ENCODE assay signal across 19 cellular contexts in the genomic region with DNA sequence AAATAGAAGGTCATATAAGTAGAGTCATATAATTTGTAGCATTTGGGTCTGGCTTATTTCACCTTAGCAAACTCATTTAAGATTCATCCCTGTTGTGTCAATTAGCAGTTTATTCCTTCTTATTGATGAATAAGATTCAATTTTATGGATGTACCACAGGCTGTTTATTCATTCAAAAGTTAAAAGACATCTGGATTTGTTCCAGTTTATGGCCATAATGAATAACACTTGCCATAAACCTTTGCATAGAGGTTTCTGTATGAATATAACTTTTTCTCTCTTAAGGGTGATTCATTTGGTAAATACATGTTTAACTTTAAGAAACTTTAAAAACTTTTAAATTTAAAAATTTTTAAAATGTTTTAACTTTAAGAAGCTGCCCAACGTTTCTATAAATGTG.
A peak's percentile ranks its signal among the peaks of the same experiment; 100 is the strongest.
DNase-seq lines count a peak whose midpoint lies in the region; ATAC-seq, FAIRE-seq and TF ChIP-seq lines count a peak whose summit lies in the region.
"Had no signal": no experiment of that assay in that cellular context is flagged by ENCODE, and none has a peak within 500 bp of the region (broad histone marks: within the 10 kb centered on the region; RNA-seq: fewer than 3 reads in every experiment).

No MANE protein-coding gene starts in this region.

- RAD21 ChIA-PET in GM12878 (lab: Charles Lee; ENCODE audit: unreplicated experiment), result interaction anchor here (0.6 kb wide), 1 partner anchor 539 kb away, joined by 3 read pairs; no protein-coding TSS in a partner anchor

- H3K36me3 ChIP-seq in SK-N-SH (replicated peaks in 1 of 2; ENCODE audit: control insufficient read depth in 1 of 2, insufficient read depth in 2 of 2, low read length in 1 of 2) (no peaks in the 10 kb centered on the region), GM12878 (ENCODE audit: control insufficient read depth in 2 of 2, insufficient read depth in 2 of 2, low read length in 1 of 2) (no peaks in the 10 kb centered on the region), mucosa of descending colon (ENCODE audit: low read depth) (no peaks in the 10 kb centered on the region)
- H3K36me3 ChIP-seq: BLaER1, HAP-1 had no signal

- BruUV-seq in GM12878 (replicated peaks; lab: Mats Ljungman, UMichigan), result no TSS peak

- no peak overlapping the region for H3K4me3 Mint-ChIP-seq in stimulated activated naive B cell treated with anti-CD40 and anti-IgM and Interleukin-4, amounts not matched to agents 10 μg/mL and 1 μg/mL and 100 μg/mL, for 72 hours
- H3K4me3 Mint-ChIP-seq in activated T-helper 2 cell treated with anti-CD3 and anti-CD28 coated beads, Interferon-gamma antibody, Interleukin-2, Interleukin-4, amounts not matched to agents 10 μg/mL and 5 μg/mL and 100 μg/mL, durations not matched to agents 14 hours and 24 hours and 36 hours (ENCODE audit: low read depth), result no peak overlapping the region
- H3K4me3 Mint-ChIP-seq: CD8-positive, alpha-beta memory T cell; GM23338; IgD-negative memory B cell had no signal

- FAIRE-seq in GM12878 (lab: Jason Lieb, UNC), result no peak
- FAIRE-seq: GM12891 had no signal

- H3K4me2 ChIP-seq in SK-N-SH (no peak overlapping the region), GM12878 (ENCODE audit: control insufficient read depth, insufficient read depth) (no peak overlapping the region)
- H3K4me2 ChIP-seq: BLaER1, GM23338, KMS-11 had no signal

- no peaks in the 10 kb centered on the region for H3K9me2 ChIP-seq in SK-N-SH

- peaks cover 0 to 3% of the 10 kb centered on the region in 2 donors for H3K36me3 Mint-ChIP-seq in stimulated activated naive B cell treated with anti-CD40 and anti-IgM and Interleukin-4, amounts not matched to agents 10 μg/mL and 1 μg/mL and 100 μg/mL, for 72 hours
- no peaks in the 10 kb centered on the region for H3K36me3 Mint-ChIP-seq in activated T-helper 2 cell treated with anti-CD3 and anti-CD28 coated beads, Interferon-gamma antibody, Interleukin-2, Interleukin-4, amounts not matched to agents 10 μg/mL and 5 μg/mL and 100 μg/mL, durations not matched to agents 14 hours and 24 hours and 36 hours (ENCODE audit: low read depth)
- H3K36me3 Mint-ChIP-seq: CD8-positive, alpha-beta memory T cell; IgD-negative memory B cell had no signal

- H2AFZ ChIP-seq in SK-N-SH (ENCODE audit: low read depth) (no peak overlapping the region), GM12878 (ENCODE audit: control insufficient read depth, low read depth, low read length) (no peak overlapping the region)
- H2AFZ ChIP-seq: GM23338 had no signal

- TF ChIP-seq CTCF in SK-N-SH (IDR thresholded peaks at IDR 0.05), result no peak
- TF ChIP-seq CTCF in GM12878 (IDR thresholded peaks at IDR 0.05 in 2 of 3, conservative IDR thresholded peaks at IDR 0.05 in 1 of 3; ENCODE audit: control insufficient read depth in 2 of 3, extremely low read depth in 1 of 3, insufficient read depth in 1 of 3, low read depth in 3 of 3, low read length in 3 of 3), result no peak
- TF ChIP-seq CTCF in mucosa of descending colon (IDR thresholded peaks at IDR 0.05), result no peak

- POLR2A ChIA-PET in SK-N-SH (lab: Yijun Ruan, JAX) (no interaction called here), GM12878 (lab: Charles Lee) (no interaction called here)

- H3K4me1 ChIP-seq in SK-N-SH (ENCODE audit: control insufficient read depth in 1 of 2, insufficient read depth in 2 of 2, low read depth in 1 of 2, low read length in 1 of 2) (no peaks in the 10 kb centered on the region), GM12878 (ENCODE audit: control insufficient read depth, insufficient read depth, low read length) (no peaks in the 10 kb centered on the region), mucosa of descending colon (ENCODE audit: low read depth) (no peaks in the 10 kb centered on the region)
- H3K4me1 ChIP-seq: BLaER1, HAP-1 had no signal

- no peaks in the 10 kb centered on the region for H3F3A ChIP-seq in SK-N-SH (replicated peaks; ENCODE audit: insufficient read depth)

- peaks cover 0 to 8% of the 10 kb centered on the region in 2 donors for H3K27me3 Mint-ChIP-seq in stimulated activated naive B cell treated with anti-CD40 and anti-IgM and Interleukin-4, amounts not matched to agents 10 μg/mL and 1 μg/mL and 100 μg/mL, for 72 hours
- peaks cover 9% of the 10 kb centered on the region for H3K27me3 Mint-ChIP-seq in activated T-helper 2 cell treated with anti-CD3 and anti-CD28 coated beads, Interferon-gamma antibody, Interleukin-2, Interleukin-4, amounts not matched to agents 10 μg/mL and 5 μg/mL and 100 μg/mL, durations not matched to agents 14 hours and 24 hours and 36 hours (ENCODE audit: low read depth)

- WGBS in SK-N-SH (ENCODE audit: low lambda C conversion rate), result 63% methylated on average over 1 of the region's 1 CpG
- WGBS in GM12878 (ENCODE audit: insufficient coverage, insufficient replicate concordance, low lambda C conversion rate, missing lambda C conversion rate), result 3% methylated on average over 1 of the region's 1 CpG

- TF ChIP-seq POLR2A in GM12878 (IDR thresholded peaks at IDR 0.05; ENCODE audit: low read depth, low read length), result no peak

- SMC1A ChIA-PET in GM12878 (lab: Charles Lee; ENCODE audit: uncharacterized antibody, unreplicated experiment), result no interaction called here

- H3K27ac ChIP-seq in SK-N-SH (ENCODE audit: low read depth in 2 of 2, low read length in 1 of 2) (no peak overlapping the region), GM12878 (ENCODE audit: control insufficient read depth, insufficient read depth) (no peak overlapping the region)
- H3K27ac ChIP-seq: BLaER1, KMS-11 had no signal

- H3K27me3 ChIP-seq in SK-N-SH (ENCODE audit: insufficient read depth) (no peaks in the 10 kb centered on the region), GM12878 (replicated peaks in 1 of 2; ENCODE audit: control insufficient read depth in 2 of 2, insufficient read depth in 2 of 2, low read length in 1 of 2) (no peaks in the 10 kb centered on the region)
- H3K27me3 ChIP-seq: BLaER1 had no signal

- TF ChIP-seq EP300 in SK-N-SH (IDR thresholded peaks at IDR 0.05; ENCODE audit: borderline replicate concordance in 1 of 2, low read depth in 1 of 2, low read length in 1 of 2) (no peak), GM12878 (IDR thresholded peaks at IDR 0.05; ENCODE audit: borderline replicate concordance in 1 of 2, control insufficient read depth in 1 of 2, low read depth in 2 of 2, low read length in 2 of 2) (no peak)

- CTCF ChIA-PET in SK-N-SH (lab: Yijun Ruan, JAX) (interaction anchor here (0.9 to 2.6 kb wide), 3 partner anchors 20 to 66 kb away, joined by 3 to 17 read pairs (median 7); partner anchors contain the start of gene CPED1), GM12878 (lab: Yijun Ruan, JAX) (interaction anchor here (1.2 kb wide), 1 partner anchor 68 kb away, joined by 3 read pairs; no protein-coding TSS in a partner anchor)

- H3K9me3 Mint-ChIP-seq in stimulated activated naive B cell treated with anti-CD40 and anti-IgM and Interleukin-4, amounts not matched to agents 10 μg/mL and 1 μg/mL and 100 μg/mL, for 72 hours, result peaks cover 3 to 4% of the 10 kb centered on the region in 2 donors
- H3K9me3 Mint-ChIP-seq in activated T-helper 2 cell treated with anti-CD3 and anti-CD28 coated beads, Interferon-gamma antibody, Interleukin-2, Interleukin-4, amounts not matched to agents 10 μg/mL and 5 μg/mL and 100 μg/mL, durations not matched to agents 14 hours and 24 hours and 36 hours, result no peaks in the 10 kb centered on the region
- H3K9me3 Mint-ChIP-seq: CD8-positive, alpha-beta memory T cell; GM23338; IgD-negative memory B cell had no signal

- H3K9me3 ChIP-seq in SK-N-SH, result no peaks in the 10 kb centered on the region
- no peaks in the 10 kb centered on the region for H3K9me3 ChIP-seq in GM12878 (replicated peaks; ENCODE audit: control insufficient read depth, insufficient read depth, low read length)
- H3K9me3 ChIP-seq in mucosa of descending colon, result no peaks in the 10 kb centered on the region
- H3K9me3 ChIP-seq: BLaER1, Caco-2, HAP-1 had no signal

- H3K4me1 Mint-ChIP-seq in stimulated activated naive B cell treated with anti-CD40 and anti-IgM and Interleukin-4, amounts not matched to agents 10 μg/mL and 1 μg/mL and 100 μg/mL, for 72 hours, result peaks cover 3 to 6% of the 10 kb centered on the region in 2 donors
- no peaks in the 10 kb centered on the region for H3K4me1 Mint-ChIP-seq in activated T-helper 2 cell treated with anti-CD3 and anti-CD28 coated beads, Interferon-gamma antibody, Interleukin-2, Interleukin-4, amounts not matched to agents 10 μg/mL and 5 μg/mL and 100 μg/mL, durations not matched to agents 14 hours and 24 hours and 36 hours (ENCODE audit: low read depth)
- H3K4me1 Mint-ChIP-seq: CD8-positive, alpha-beta memory T cell; IgD-negative memory B cell had no signal

- intact Hi-C loops in GM12878 (cut with micrococcal nuclease; ENCODE audit: unreplicated experiment) (no loop called here), mucosa of descending colon (cut with DNase I, micrococcal nuclease) (no loop called here)
- intact Hi-C loops in activated T-helper 2 cell treated with anti-CD3 and anti-CD28 coated beads, Interferon-gamma antibody, Interleukin-2, Interleukin-4, amounts not matched to agents 10 μg/mL and 5 μg/mL and 100 μg/mL, durations not matched to agents 14 hours and 24 hours and 36 hours (cut with micrococcal nuclease), result no loop called here

- ATAC-seq in SK-N-SH treated with all-trans-retinoic acid at 6 μM for 48 hours, result no peak
- ATAC-seq in HG02885 (IDR thresholded peaks at IDR 0.05; ENCODE audit: poor library complexity, unreplicated experiment), result peak; percentile 54
- ATAC-seq in GM12878, result peak; percentile 45; the same call in 1 of the 3 replicates
- peak; percentile 57 to 75 for ATAC-seq in stimulated activated naive B cell treated with anti-CD40 and anti-IgM and Interleukin-4, amounts not matched to agents 10 μg/mL and 1 μg/mL and 100 μg/mL, for 72 hours (replicated peaks)
- no peak for ATAC-seq in mucosa of descending colon
- ATAC-seq: GM23338 had no signal

- no peak for TF ChIP-seq RAD21 in SK-N-SH (IDR thresholded peaks at IDR 0.05; ENCODE audit: low read length)
- TF ChIP-seq RAD21 in GM12878 (IDR thresholded peaks at IDR 0.05; ENCODE audit: insufficient read depth, low read depth, low read length), result no peak

- H4K20me1 ChIP-seq in SK-N-SH (ENCODE audit: insufficient read depth), result no peaks in the 10 kb centered on the region
- no peaks in the 10 kb centered on the region for H4K20me1 ChIP-seq in GM12878 (ENCODE audit: control insufficient read depth, insufficient read depth)
- H4K20me1 ChIP-seq: BLaER1 had no signal

- no peak overlapping the region for H3K27ac Mint-ChIP-seq in stimulated activated naive B cell treated with anti-CD40 and anti-IgM and Interleukin-4, amounts not matched to agents 10 μg/mL and 1 μg/mL and 100 μg/mL, for 72 hours
- H3K27ac Mint-ChIP-seq in activated T-helper 2 cell treated with anti-CD3 and anti-CD28 coated beads, Interferon-gamma antibody, Interleukin-2, Interleukin-4, amounts not matched to agents 10 μg/mL and 5 μg/mL and 100 μg/mL, durations not matched to agents 14 hours and 24 hours and 36 hours, result no peak overlapping the region
- H3K27ac Mint-ChIP-seq: CD8-positive, alpha-beta memory T cell; GM23338; IgD-negative memory B cell had no signal

- in situ Hi-C loops in GM12878 (cut with MboI), result no loop called here

- H3K4me3 ChIP-seq in SK-N-SH (ENCODE audit: low read depth in 2 of 2, low read length in 1 of 2), result no peak overlapping the region
- H3K4me3 ChIP-seq in GM12878, result no peak overlapping the region
- H3K4me3 ChIP-seq in mucosa of descending colon, result no peak overlapping the region
- H3K4me3 ChIP-seq: BLaER1, GM23338, HAP-1 had no signal

- no peaks in the 10 kb centered on the region for H3K79me2 ChIP-seq in SK-N-SH (ENCODE audit: insufficient read depth)
- no peaks in the 10 kb centered on the region for H3K79me2 ChIP-seq in GM12878 (ENCODE audit: control insufficient read depth, insufficient read depth, low read length)

- DNase-seq in SK-N-SH (no peak), GM12878 (ENCODE audit: low read depth, low spot score) (no peak), NCI-H146 (lab: John Stamatoyannopoulos, UW) (no peak), mucosa of descending colon (no peak)
- no peak for DNase-seq in stimulated activated naive B cell treated with anti-CD40 and anti-IgM and Interleukin-4, amounts not matched to agents 10 μg/mL and 1 μg/mL and 100 μg/mL, for 72 hours
- DNase-seq in activated T-helper 2 cell treated with anti-CD3 and anti-CD28 coated beads, Interferon-gamma antibody, Interleukin-2, Interleukin-4, amounts not matched to agents 10 μg/mL and 5 μg/mL and 100 μg/mL, durations not matched to agents 14 hours and 24 hours and 36 hours (ENCODE audit: low spot score), result no peak
- DNase-seq: 8988T; AML-193; Caco-2; CD8-positive, alpha-beta memory T cell; DND-41 had no signal

- H3K9ac ChIP-seq in SK-N-SH, result no peak overlapping the region
- H3K9ac ChIP-seq in GM12878 (ENCODE audit: control insufficient read depth, insufficient read depth, low read length), result no peak overlapping the region
- H3K9ac ChIP-seq: BLaER1, KMS-11 had no signal

Comparison
In these comparisons a context has a peak if more than half of its experiments do, and no peak if none do; other contexts are left out.
1. ATAC-seq: peak in HG02885 (single experiment), GM12878 (single experiment) and stimulated activated naive B cell treated with anti-CD40 and anti-IgM and Interleukin-4, amounts not matched to agents 10 μg/mL and 1 μg/mL and 100 μg/mL, for 72 hours (2 of 2); none in SK-N-SH treated with all-trans-retinoic acid at 6 μM for 48 hours (single experiment) and mucosa of descending colon (single experiment).